Comparison of ENCODE assay signal across 1 cellular context in genomic region chr13:77374339-77374738, GRCh38.
TF ChIP-seq lines count a peak whose summit lies in the region.

No MANE protein-coding gene starts in this region.

TF ChIP-seq in GM23338, 12 proteins besides CTCF, POLR2A, EP300 and RAD21 (continued from another document):
- TF ChIP-seq, protein P1, sequence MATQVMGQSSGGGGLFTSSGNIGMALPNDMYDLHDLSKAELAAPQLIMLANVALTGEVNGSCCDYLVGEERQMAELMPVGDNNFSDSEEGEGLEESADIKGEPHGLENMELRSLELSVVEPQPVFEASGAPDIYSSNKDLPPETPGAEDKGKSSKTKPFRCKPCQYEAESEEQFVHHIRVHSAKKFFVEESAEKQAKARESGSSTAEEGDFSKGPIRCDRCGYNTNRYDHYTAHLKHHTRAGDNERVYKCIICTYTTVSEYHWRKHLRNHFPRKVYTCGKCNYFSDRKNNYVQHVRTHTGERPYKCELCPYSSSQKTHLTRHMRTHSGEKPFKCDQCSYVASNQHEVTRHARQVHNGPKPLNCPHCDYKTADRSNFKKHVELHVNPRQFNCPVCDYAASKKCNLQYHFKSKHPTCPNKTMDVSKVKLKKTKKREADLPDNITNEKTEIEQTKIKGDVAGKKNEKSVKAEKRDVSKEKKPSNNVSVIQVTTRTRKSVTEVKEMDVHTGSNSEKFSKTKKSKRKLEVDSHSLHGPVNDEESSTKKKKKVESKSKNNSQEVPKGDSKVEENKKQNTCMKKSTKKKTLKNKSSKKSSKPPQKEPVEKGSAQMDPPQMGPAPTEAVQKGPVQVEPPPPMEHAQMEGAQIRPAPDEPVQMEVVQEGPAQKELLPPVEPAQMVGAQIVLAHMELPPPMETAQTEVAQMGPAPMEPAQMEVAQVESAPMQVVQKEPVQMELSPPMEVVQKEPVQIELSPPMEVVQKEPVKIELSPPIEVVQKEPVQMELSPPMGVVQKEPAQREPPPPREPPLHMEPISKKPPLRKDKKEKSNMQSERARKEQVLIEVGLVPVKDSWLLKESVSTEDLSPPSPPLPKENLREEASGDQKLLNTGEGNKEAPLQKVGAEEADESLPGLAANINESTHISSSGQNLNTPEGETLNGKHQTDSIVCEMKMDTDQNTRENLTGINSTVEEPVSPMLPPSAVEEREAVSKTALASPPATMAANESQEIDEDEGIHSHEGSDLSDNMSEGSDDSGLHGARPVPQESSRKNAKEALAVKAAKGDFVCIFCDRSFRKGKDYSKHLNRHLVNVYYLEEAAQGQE (IDR thresholded peaks at IDR 0.05; ENCODE audit: unreplicated experiment) = no peak
